Comparison of ENCODE assay signal across 17 cellular contexts in genomic region chr9:137444106-137444790, GRCh38. TPM values are rescaled to one million over a fixed set of nuclear protein-coding genes. Genes with fewer than 3 reads are reported as not detected.
DNase-seq lines count a peak whose midpoint lies in the region; ATAC-seq and TF ChIP-seq lines count a peak whose summit lies in the region.
"Had no signal": no experiment of that assay in that cellular context is flagged by ENCODE, and none has a peak within 500 bp of the region (broad histone marks: within the 10 kb centered on the region; RNA-seq: fewer than 3 reads in every experiment).

No MANE protein-coding gene starts in this region.

- ATAC-seq in left cardiac atrium (no peak), Right ventricle myocardium superior (ENCODE audit: poor library complexity) (no peak), psoas muscle (no peak), HG02973 (IDR thresholded peaks at IDR 0.05; ENCODE audit: unreplicated experiment) (no peak)
- ATAC-seq in CD4-positive, alpha-beta T cell (ENCODE audit: poor library complexity): no peak

- TF ChIP-seq CTCF in OCI-LY7 (conservative IDR thresholded peaks at IDR 0.05; ENCODE audit: low read length): 0 out of 2 replicates have a peak, but pooled peaks have one; percentile 12
- TF ChIP-seq CTCF in fibroblast of the aortic adventitia (IDR thresholded peaks at IDR 0.05; ENCODE audit: insufficient read depth, low read length): peak; percentile 5
- no peak for TF ChIP-seq CTCF in psoas muscle (IDR thresholded peaks at IDR 0.05)
- TF ChIP-seq CTCF in endothelial cell (IDR thresholded peaks at IDR 0.05; ENCODE audit: unreplicated experiment): no peak
- no peak for TF ChIP-seq CTCF in CD4-positive, alpha-beta T cell (IDR thresholded peaks at IDR 0.05)

- intact Hi-C loops in left cardiac atrium (cut with DNase I) (no loop called here), Right ventricle myocardium superior (cut with DNase I) (loop anchor here (10.0 kb wide), 1 partner anchor 149 kb away; no protein-coding TSS in a partner anchor), OCI-LY7 (cut with micrococcal nuclease; ENCODE audit: unreplicated experiment) (no loop called here), psoas muscle (cut with DNase I) (no loop called here)
- intact Hi-C loops in CD4-positive, alpha-beta T cell (cut with DNase I, micrococcal nuclease): no loop called here

- H3K27me3 ChIP-seq in psoas muscle (ENCODE audit: insufficient read depth in 3 of 3, low read length in 2 of 3): peaks cover 0 to 25% (median 5%) of the 10 kb centered on the region in 3 donors
- H3K27me3 ChIP-seq in CD4-positive, alpha-beta T cell (ENCODE audit: control insufficient read depth, insufficient read depth, low read length): no peaks in the 10 kb centered on the region
- H3K27me3 ChIP-seq: MG63, SJCRH30 had no signal

- H3K36me3 Mint-ChIP-seq in endothelial cell (ENCODE audit: low read depth, unreplicated experiment): peaks cover 3% of the 10 kb centered on the region
- no peaks in the 10 kb centered on the region for H3K36me3 Mint-ChIP-seq in CD4-positive, alpha-beta T cell (ENCODE audit: low read depth)

- no peaks in the 10 kb centered on the region for H3K9me3 ChIP-seq in OCI-LY7 (ENCODE audit: low read length)
- no peaks in the 10 kb centered on the region for H3K9me3 ChIP-seq in psoas muscle
- H3K9me3 ChIP-seq in CD4-positive, alpha-beta T cell (ENCODE audit: control insufficient read depth, low read length): no peaks in the 10 kb centered on the region
- H3K9me3 ChIP-seq: A549, MG63 had no signal

- no peak overlapping the region for H3K27ac Mint-ChIP-seq in endothelial cell (ENCODE audit: unreplicated experiment)
- no peak overlapping the region for H3K27ac Mint-ChIP-seq in CD4-positive, alpha-beta T cell

- no peaks in the 10 kb centered on the region for H3K9me3 Mint-ChIP-seq in endothelial cell (ENCODE audit: unreplicated experiment)
- H3K9me3 Mint-ChIP-seq in CD4-positive, alpha-beta T cell: no peaks in the 10 kb centered on the region

- BruUV-seq in OCI-LY7 (replicated peaks; lab: Mats Ljungman, UMichigan): no TSS peak

- no peak overlapping the region for H3K4me3 Mint-ChIP-seq in endothelial cell (ENCODE audit: unreplicated experiment)
- no peak overlapping the region for H3K4me3 Mint-ChIP-seq in CD4-positive, alpha-beta T cell

- H4K20me1 ChIP-seq in OCI-LY7 (ENCODE audit: insufficient read depth, low read length): no peaks in the 10 kb centered on the region

- H3K4me1 ChIP-seq in OCI-LY7 (ENCODE audit: insufficient read depth, low read length, poor library complexity, severe bottlenecking) (no peaks in the 10 kb centered on the region), psoas muscle (peaks cover 3% of the 10 kb centered on the region)

- H2AFZ ChIP-seq in OCI-LY7 (ENCODE audit: low read length): no peak overlapping the region

- H3K4me3 ChIP-seq in OCI-LY7 (ENCODE audit: low read depth, low read length, poor library complexity, severe bottlenecking) (no peak overlapping the region), fibroblast of the aortic adventitia (ENCODE audit: low read depth, low read length) (no peak overlapping the region), psoas muscle (no peak overlapping the region)
- H3K4me3 ChIP-seq: A549, GM23248, MG63, SJCRH30 had no signal

- H3K27ac ChIP-seq in OCI-LY7 (ENCODE audit: low read depth, low read length, poor library complexity, severe bottlenecking): no peak overlapping the region
- no peak overlapping the region for H3K27ac ChIP-seq in psoas muscle
- H3K27ac ChIP-seq in CD4-positive, alpha-beta T cell (ENCODE audit: low read depth, low read length): no peak overlapping the region
- H3K27ac ChIP-seq: GM23248, SJCRH30 had no signal

- peaks cover 16% of the 10 kb centered on the region for H3K27me3 Mint-ChIP-seq in endothelial cell (ENCODE audit: unreplicated experiment)
- peaks cover 22% of the 10 kb centered on the region for H3K27me3 Mint-ChIP-seq in CD4-positive, alpha-beta T cell

- peaks cover 2% of the 10 kb centered on the region for H3K4me1 Mint-ChIP-seq in endothelial cell (ENCODE audit: unreplicated experiment)
- peaks cover 24% of the 10 kb centered on the region for H3K4me1 Mint-ChIP-seq in CD4-positive, alpha-beta T cell (ENCODE audit: low read depth)

- WGBS in psoas muscle, 3 donors: 84 to 89% (median 89%) methylated on average over 14 of the region's 14 CpGs

- H3K79me2 ChIP-seq in OCI-LY7 (ENCODE audit: insufficient read depth, low read depth, low read length): no peaks in the 10 kb centered on the region

- CTCF ChIA-PET in OCI-LY7 (lab: Charles Lee; ENCODE audit: unreplicated experiment): no interaction called here
- CTCF ChIA-PET in CD4-positive, alpha-beta T cell (lab: Charles Lee): interaction anchor here (0.8 to 2.0 kb wide), 2 partner anchors 15 to 208 kb away, joined by 3 to 4 read pairs; partner anchors contain the start of gene NSMF

- H3K36me3 ChIP-seq in OCI-LY7 (ENCODE audit: insufficient read depth, low read length) (no peaks in the 10 kb centered on the region), psoas muscle (ENCODE audit: insufficient read depth in 1 of 2, low read depth in 1 of 2) (peaks cover 0 to 10% of the 10 kb centered on the region in 2 donors)
- H3K36me3 ChIP-seq: MG63 had no signal

- H3K4me2 ChIP-seq in OCI-LY7 (ENCODE audit: low read length): no peak overlapping the region

- POLR2A ChIA-PET in OCI-LY7 (lab: Charles Lee): no interaction called here
- POLR2A ChIA-PET in CD4-positive, alpha-beta T cell (lab: Charles Lee): interaction anchor here (0.9 to 1.5 kb wide), 2 partner anchors 21 to 57 kb away, joined by 3 to 5 read pairs; partner anchors contain the start of genes EXD3 and NOXA1

- no peaks in the 10 kb centered on the region for H3K9me2 ChIP-seq in OCI-LY7 (ENCODE audit: insufficient read depth, low read length)

- peak; percentile 6 for DNase-seq in left cardiac atrium
- DNase-seq in Right ventricle myocardium superior: no peak
- DNase-seq in OCI-LY7 (ENCODE audit: low spot score): no peak
- no peak for DNase-seq in fibroblast of the aortic adventitia (ENCODE audit: low read depth)
- DNase-seq in psoas muscle: peak; percentile 4 to 9
- DNase-seq in endothelial cell (ENCODE audit: low spot score): no peak
- no peak for DNase-seq in CD4-positive, alpha-beta T cell
- DNase-seq: Calu3, DMS79, GM23248, MG63, NCI-H1105, NCI-H748 treated with DMSO at 0.1 percent for 48 hours, SJCRH30 had no signal

RNA-seq across cellular contexts. Expression of gene ENTPD8, which starts 3.1 kb away (rescaled TPM):
- total RNA-seq in left cardiac atrium (not detected), Right ventricle myocardium superior (not detected), OCI-LY7 (2022) (not detected in 2 replicates), fibroblast of the aortic adventitia (ENCODE audit: low replicate concordance) (not detected in 2 replicates), psoas muscle (not detected), endothelial cell (ENCODE audit: unreplicated experiment) (0.21 TPM)
- not detected in 2 replicates for total RNA-seq in OCI-LY7 (2014; rRNA removed; shearing (Covaris generic))
- under 1 TPM in 1 of 3 donors, not detected in 2; 0.01 TPM for polyA plus RNA-seq in psoas muscle
- not detected for total RNA-seq in CD4-positive, alpha-beta T cell
- total RNA-seq: GM23248, SJCRH30 had no signal
- polyA plus RNA-seq: GM23248 had no signal

RNA-seq across cellular contexts. Expression of gene NSMF, which starts 14.9 kb away (rescaled TPM):
- total RNA-seq in left cardiac atrium (10 to 100 TPM; 20.5 to 25.1 TPM), Right ventricle myocardium superior (10.0 TPM), OCI-LY7 (2022) (29.0 and 29.8 TPM in 2 replicates), fibroblast of the aortic adventitia (ENCODE audit: low replicate concordance) (29.1 and 29.6 TPM in 2 replicates), psoas muscle (10 to 100 TPM in 1 of 4 donors, 1 to 10 TPM in 3; 4.8 to 11.2 (median 6.4) TPM), endothelial cell (ENCODE audit: unreplicated experiment) (43.0 TPM)
- 15.8 and 20.3 TPM in 2 replicates for total RNA-seq in OCI-LY7 (2014; rRNA removed; shearing (Covaris generic))
- polyA plus RNA-seq in psoas muscle: 10 to 100 TPM in 1 of 3 donors, 1 to 10 TPM in 2; 4.9 to 11.0 (median 5.7) TPM
- total RNA-seq in CD4-positive, alpha-beta T cell: 100 to 1,000 TPM; 104 to 109 TPM

RNA-seq across cellular contexts. Expression of gene NOXA1, which starts 21.1 kb away (rescaled TPM):
- total RNA-seq in left cardiac atrium (1 to 10 TPM; 2.5 to 5.3 TPM), Right ventricle myocardium superior (1.7 TPM), OCI-LY7 (2022) (not detected in 2 replicates), fibroblast of the aortic adventitia (ENCODE audit: low replicate concordance) (0.36 and 0.74 TPM in 2 replicates), psoas muscle (1 to 10 TPM in 3 of 4 donors, under 1 TPM in 1; 0.62 to 5.1 (median 2.5) TPM), endothelial cell (ENCODE audit: unreplicated experiment) (0.36 TPM)
- total RNA-seq in OCI-LY7 (2014; rRNA removed; shearing (Covaris generic)): not detected in 2 replicates
- polyA plus RNA-seq in psoas muscle: 1 to 10 TPM in 1 of 3 donors, under 1 TPM in 2; 0.43 to 1.0 (median 0.83) TPM
- total RNA-seq in CD4-positive, alpha-beta T cell: 1 to 10 TPM; 6.7 to 7.7 TPM
- total RNA-seq: G401, SJCRH30 had no signal

RNA-seq across cellular contexts. Expression of gene EXD3, which starts 21.3 kb away (rescaled TPM):
- 10 to 100 TPM in 1 of 2 donors, 1 to 10 TPM in 1; 8.0 to 11.7 TPM for total RNA-seq in left cardiac atrium
- 6.9 TPM for total RNA-seq in Right ventricle myocardium superior
- 14.2 and 27.0 TPM in 2 replicates for total RNA-seq in OCI-LY7 (2014; rRNA removed; shearing (Covaris generic))
- total RNA-seq in OCI-LY7 (2022): 20.8 and 27.0 TPM in 2 replicates
- total RNA-seq in fibroblast of the aortic adventitia (ENCODE audit: low replicate concordance): 5.2 and 14.3 TPM in 2 replicates
- total RNA-seq in psoas muscle: 10 to 100 TPM in 2 of 4 donors, 1 to 10 TPM in 2; 6.7 to 11.2 (median 9.7) TPM
- 1 to 10 TPM; 5.7 to 9.9 (median 7.2) TPM for polyA plus RNA-seq in psoas muscle
- total RNA-seq in endothelial cell (ENCODE audit: unreplicated experiment): 19.9 TPM
- 10 to 100 TPM; 14.9 to 16.9 TPM for total RNA-seq in CD4-positive, alpha-beta T cell

Comparison
In these comparisons a context has a peak if more than half of its experiments do, and no peak if none do; other contexts are left out.
1. DNase-seq: peak in left cardiac atrium (single experiment) and psoas muscle (2 of 2); none in Right ventricle myocardium superior (single experiment), OCI-LY7 (single experiment), fibroblast of the aortic adventitia (single experiment), endothelial cell (single experiment) and CD4-positive, alpha-beta T cell (0 of 10).
2. CTCF ChIP-seq: peak in OCI-LY7 (single experiment) and fibroblast of the aortic adventitia (single experiment); none in psoas muscle (single experiment), endothelial cell (single experiment) and CD4-positive, alpha-beta T cell (single experiment).